ENCODE assay signal across 1 cellular context in the genomic region with DNA sequence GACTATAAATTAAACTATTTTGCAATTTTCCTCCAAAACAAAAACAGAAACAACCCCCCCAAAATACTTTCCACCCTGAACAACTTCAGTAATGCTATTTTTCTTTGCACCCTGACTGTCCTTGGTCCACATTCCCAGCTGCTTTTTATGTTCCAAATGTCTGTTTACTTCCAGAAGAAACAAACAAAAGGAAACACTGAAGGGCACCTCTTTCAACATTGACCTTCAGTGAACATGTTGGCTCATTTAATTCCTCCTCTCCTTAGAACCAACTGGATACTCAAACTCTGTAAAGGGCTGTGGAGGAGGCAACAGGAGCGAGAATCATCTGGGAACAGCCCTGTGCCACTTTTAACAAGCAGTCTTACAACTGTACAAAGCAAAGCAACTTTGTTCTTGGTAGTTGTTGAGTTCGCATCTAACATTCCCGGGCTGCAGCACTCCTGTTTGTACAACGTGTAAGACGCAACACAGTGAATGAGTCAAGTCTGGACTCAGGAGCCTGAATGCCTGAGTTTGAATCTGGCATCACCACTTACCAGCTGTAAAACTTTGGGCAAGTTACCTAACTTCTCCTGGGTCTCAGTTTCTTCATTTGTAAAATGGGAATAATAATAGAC.
A peak's percentile ranks its signal among the peaks of the same experiment; 100 is the strongest.
TF ChIP-seq lines count a peak whose summit lies in the region.

No MANE protein-coding gene starts in this region.

TF ChIP-seq in HepG2, 621 proteins besides CTCF, POLR2A, EP300 and RAD21 (continued from another document and continues in another):
- TF ChIP-seq, protein P1, sequence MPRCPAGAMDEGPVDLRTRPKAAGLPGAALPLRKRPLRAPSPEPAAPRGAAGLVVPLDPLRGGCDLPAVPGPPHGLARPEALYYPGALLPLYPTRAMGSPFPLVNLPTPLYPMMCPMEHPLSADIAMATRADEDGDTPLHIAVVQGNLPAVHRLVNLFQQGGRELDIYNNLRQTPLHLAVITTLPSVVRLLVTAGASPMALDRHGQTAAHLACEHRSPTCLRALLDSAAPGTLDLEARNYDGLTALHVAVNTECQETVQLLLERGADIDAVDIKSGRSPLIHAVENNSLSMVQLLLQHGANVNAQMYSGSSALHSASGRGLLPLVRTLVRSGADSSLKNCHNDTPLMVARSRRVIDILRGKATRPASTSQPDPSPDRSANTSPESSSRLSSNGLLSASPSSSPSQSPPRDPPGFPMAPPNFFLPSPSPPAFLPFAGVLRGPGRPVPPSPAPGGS (CRISPR knock-in tag; IDR thresholded peaks at IDR 0.05) = no peak
- TF ChIP-seq ZNF605 (CRISPR knock-in tag; IDR thresholded peaks at IDR 0.05) (no peak), RBAK (CRISPR knock-in tag; IDR thresholded peaks at IDR 0.05) (no peak), ATM (IDR thresholded peaks at IDR 0.05; ENCODE audit: borderline replicate concordance) (no peak), ZNF510 (CRISPR knock-in tag; IDR thresholded peaks at IDR 0.05; ENCODE audit: low read depth) (no peak), SALL1 (CRISPR knock-in tag; IDR thresholded peaks at IDR 0.05) (peak; percentile 17; the same call in 1 of the 2 replicates), TP53 (CRISPR knock-in tag; conservative IDR thresholded peaks at IDR 0.05) (no peak), ZSCAN30 (CRISPR knock-in tag; IDR thresholded peaks at IDR 0.05) (no peak), NRL (CRISPR knock-in tag; IDR thresholded peaks at IDR 0.05; ENCODE audit: borderline replicate concordance) (no peak), ZNF138 (CRISPR knock-in tag; IDR thresholded peaks at IDR 0.05; ENCODE audit: low read depth) (no peak), NFIC (IDR thresholded peaks at IDR 0.05; ENCODE audit: low read length) (peak; percentile 39; the same call in 1 of the 2 replicates), EHMT2 (IDR thresholded peaks at IDR 0.05; ENCODE audit: borderline replicate concordance, low read depth, low read length) (no peak), ZNF75D (CRISPR knock-in tag; IDR thresholded peaks at IDR 0.05; ENCODE audit: borderline replicate concordance) (no peak), FOXA3 (CRISPR knock-in tag; IDR thresholded peaks at IDR 0.05) (peak; percentile 68), MED1 (CRISPR knock-in tag; IDR thresholded peaks at IDR 0.05) (no peak; the same call in 1 of the 2 replicates), ZNF619 (CRISPR knock-in tag; IDR thresholded peaks at IDR 0.05) (no peak), SOX5 (CRISPR knock-in tag; IDR thresholded peaks at IDR 0.05; ENCODE audit: borderline replicate concordance) (peak; percentile 49; the same call in 1 of the 2 replicates), SMAD1 (CRISPR knock-in tag; IDR thresholded peaks at IDR 0.05; ENCODE audit: borderline replicate concordance, low read depth) (no peak), ZNF720 (CRISPR knock-in tag; IDR thresholded peaks at IDR 0.05) (no peak), MED13 (CRISPR knock-in tag; IDR thresholded peaks at IDR 0.05) (no peak), JDP2 (CRISPR knock-in tag; IDR thresholded peaks at IDR 0.05; ENCODE audit: borderline replicate concordance) (no peak), YY1 (IDR thresholded peaks at IDR 0.05; ENCODE audit: insufficient read depth, insufficient replicate concordance, low read depth, low read length) (no peak), MEIS2 (CRISPR knock-in tag; IDR thresholded peaks at IDR 0.05) (no peak), RARA (CRISPR knock-in tag; IDR thresholded peaks at IDR 0.05) (peak; percentile 61), FOXA1 (IDR thresholded peaks at IDR 0.05) (no peak), FOXA1 (CRISPR knock-in tag; IDR thresholded peaks at IDR 0.05) (0 out of 2 replicates have a peak, but pooled peaks have one; percentile 7), STAT5B (CRISPR knock-in tag; IDR thresholded peaks at IDR 0.05) (no peak), SSRP1 (CRISPR knock-in tag; IDR thresholded peaks at IDR 0.05) (no peak)
- TF ChIP-seq, protein P2, sequence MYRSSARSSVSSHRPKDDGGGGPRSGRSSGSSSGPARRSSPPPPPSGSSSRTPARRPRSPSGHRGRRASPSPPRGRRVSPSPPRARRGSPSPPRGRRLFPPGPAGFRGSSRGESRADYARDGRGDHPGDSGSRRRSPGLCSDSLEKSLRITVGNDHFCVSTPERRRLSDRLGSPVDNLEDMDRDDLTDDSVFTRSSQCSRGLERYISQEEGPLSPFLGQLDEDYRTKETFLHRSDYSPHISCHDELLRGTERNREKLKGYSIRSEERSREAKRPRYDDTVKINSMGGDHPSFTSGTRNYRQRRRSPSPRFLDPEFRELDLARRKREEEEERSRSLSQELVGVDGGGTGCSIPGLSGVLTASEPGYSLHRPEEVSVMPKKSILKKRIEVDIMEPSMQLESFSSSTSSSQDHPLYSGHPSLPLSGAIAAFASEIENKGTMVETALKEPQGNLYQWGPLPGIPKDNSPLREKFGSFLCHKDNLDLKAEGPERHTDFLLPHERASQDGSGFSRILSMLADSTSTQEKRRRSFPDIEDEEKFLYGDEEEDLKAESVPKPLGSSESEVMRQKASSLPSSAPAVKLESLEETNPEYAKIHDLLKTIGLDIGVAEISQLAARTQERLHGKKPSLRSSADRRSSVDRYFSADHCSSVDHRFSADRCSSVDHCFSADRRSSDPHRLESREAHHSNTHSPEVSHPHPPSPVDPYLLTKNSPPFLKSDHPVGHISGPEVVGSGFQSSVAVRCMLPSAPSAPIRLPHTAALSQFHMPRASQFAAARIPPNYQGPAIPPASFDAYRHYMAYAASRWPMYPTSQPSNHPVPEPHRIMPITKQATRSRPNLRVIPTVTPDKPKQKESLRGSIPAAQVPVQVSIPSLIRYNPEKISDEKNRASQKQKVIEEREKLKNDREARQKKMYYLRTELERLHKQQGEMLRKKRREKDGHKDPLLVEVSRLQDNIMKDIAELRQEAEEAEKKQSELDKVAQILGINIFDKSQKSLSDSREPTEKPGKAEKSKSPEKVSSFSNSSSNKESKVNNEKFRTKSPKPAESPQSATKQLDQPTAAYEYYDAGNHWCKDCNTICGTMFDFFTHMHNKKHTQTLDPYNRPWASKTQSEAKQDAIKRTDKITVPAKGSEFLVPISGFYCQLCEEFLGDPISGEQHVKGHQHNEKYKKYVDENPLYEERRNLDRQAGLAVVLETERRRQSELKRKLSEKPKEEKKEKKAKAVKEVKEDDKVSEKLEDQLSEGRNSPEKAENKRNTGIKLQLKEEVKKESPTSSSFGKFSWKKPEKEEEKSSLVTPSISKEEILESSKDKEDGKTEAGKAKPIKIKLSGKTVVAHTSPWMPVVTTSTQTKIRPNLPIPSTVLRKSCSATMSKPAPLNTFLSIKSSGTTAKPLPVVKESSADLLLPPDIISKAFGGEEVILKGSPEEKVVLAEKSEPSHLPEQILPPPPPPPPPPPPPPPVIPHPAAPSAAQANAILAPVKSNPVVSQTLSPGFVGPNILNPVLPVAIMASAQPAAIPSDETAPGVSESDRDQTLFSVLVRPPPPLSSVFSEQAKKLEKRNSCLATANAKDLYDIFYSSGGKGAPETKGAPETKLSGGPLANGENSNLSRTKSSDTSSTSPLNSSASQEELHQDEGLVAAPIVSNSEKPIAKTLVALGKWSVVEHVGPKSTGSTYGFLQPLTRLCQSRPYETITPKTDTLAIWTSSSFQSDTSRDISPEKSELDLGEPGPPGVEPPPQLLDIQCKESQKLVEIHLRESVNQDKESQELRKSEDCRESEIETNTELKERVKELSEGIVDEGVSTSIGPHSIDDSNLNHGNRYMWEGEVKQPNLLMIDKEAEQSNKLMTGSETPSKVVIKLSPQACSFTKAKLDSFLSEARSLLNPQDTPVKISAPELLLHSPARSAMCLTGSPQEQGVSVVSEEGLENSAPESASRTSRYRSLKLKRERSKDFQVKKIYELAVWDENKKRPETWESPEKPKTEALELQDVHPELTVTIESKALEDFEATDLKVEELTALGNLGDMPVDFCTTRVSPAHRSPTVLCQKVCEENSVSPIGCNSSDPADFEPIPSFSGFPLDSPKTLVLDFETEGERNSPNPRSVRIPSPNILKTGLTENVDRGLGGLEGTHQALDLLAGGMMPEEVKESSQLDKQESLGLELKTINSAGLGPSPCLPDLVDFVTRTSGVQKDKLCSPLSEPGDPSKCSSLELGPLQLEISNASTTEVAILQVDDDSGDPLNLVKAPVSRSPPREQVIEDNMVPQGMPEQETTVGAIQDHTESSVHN (CRISPR knock-in tag; IDR thresholded peaks at IDR 0.05) = no peak
- TF ChIP-seq, protein P3, sequence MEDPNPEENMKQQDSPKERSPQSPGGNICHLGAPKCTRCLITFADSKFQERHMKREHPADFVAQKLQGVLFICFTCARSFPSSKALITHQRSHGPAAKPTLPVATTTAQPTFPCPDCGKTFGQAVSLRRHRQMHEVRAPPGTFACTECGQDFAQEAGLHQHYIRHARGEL (CRISPR knock-in tag; IDR thresholded peaks at IDR 0.05) = no peak
- TF ChIP-seq, protein P4, sequence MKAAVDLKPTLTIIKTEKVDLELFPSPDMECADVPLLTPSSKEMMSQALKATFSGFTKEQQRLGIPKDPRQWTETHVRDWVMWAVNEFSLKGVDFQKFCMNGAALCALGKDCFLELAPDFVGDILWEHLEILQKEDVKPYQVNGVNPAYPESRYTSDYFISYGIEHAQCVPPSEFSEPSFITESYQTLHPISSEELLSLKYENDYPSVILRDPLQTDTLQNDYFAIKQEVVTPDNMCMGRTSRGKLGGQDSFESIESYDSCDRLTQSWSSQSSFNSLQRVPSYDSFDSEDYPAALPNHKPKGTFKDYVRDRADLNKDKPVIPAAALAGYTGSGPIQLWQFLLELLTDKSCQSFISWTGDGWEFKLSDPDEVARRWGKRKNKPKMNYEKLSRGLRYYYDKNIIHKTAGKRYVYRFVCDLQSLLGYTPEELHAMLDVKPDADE (CRISPR knock-in tag; IDR thresholded peaks at IDR 0.05) = no peak
- TF ChIP-seq, protein P5, sequence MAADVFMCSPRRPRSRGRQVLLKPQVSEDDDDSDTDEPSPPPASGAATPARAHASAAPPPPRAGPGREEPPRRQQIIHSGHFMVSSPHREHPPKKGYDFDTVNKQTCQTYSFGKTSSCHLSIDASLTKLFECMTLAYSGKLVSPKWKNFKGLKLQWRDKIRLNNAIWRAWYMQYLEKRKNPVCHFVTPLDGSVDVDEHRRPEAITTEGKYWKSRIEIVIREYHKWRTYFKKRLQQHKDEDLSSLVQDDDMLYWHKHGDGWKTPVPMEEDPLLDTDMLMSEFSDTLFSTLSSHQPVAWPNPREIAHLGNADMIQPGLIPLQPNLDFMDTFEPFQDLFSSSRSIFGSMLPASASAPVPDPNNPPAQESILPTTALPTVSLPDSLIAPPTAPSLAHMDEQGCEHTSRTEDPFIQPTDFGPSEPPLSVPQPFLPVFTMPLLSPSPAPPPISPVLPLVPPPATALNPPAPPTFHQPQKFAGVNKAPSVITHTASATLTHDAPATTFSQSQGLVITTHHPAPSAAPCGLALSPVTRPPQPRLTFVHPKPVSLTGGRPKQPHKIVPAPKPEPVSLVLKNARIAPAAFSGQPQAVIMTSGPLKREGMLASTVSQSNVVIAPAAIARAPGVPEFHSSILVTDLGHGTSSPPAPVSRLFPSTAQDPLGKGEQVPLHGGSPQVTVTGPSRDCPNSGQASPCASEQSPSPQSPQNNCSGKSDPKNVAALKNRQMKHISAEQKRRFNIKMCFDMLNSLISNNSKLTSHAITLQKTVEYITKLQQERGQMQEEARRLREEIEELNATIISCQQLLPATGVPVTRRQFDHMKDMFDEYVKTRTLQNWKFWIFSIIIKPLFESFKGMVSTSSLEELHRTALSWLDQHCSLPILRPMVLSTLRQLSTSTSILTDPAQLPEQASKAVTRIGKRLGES (CRISPR knock-in tag; IDR thresholded peaks at IDR 0.05; ENCODE audit: borderline replicate concordance) = no peak
- TF ChIP-seq, protein P6, sequence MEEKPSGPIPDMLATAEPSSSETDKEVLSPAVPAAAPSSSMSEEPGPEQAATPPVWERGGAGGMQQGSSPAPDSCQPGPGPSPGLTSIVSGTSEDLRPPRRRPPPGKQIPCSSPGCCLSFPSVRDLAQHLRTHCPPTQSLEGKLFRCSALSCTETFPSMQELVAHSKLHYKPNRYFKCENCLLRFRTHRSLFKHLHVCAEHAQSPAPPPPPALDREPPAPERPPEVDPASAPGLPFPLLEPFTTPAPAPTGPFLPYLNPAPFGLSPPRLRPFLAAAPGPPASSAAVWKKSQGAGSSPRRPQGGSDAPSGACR (CRISPR knock-in tag; IDR thresholded peaks at IDR 0.05) = no peak
- TF ChIP-seq, protein P7, sequence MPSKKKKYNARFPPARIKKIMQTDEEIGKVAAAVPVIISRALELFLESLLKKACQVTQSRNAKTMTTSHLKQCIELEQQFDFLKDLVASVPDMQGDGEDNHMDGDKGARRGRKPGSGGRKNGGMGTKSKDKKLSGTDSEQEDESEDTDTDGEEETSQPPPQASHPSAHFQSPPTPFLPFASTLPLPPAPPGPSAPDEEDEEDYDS (CRISPR knock-in tag; IDR thresholded peaks at IDR 0.05) = no peak
- TF ChIP-seq, protein P8, sequence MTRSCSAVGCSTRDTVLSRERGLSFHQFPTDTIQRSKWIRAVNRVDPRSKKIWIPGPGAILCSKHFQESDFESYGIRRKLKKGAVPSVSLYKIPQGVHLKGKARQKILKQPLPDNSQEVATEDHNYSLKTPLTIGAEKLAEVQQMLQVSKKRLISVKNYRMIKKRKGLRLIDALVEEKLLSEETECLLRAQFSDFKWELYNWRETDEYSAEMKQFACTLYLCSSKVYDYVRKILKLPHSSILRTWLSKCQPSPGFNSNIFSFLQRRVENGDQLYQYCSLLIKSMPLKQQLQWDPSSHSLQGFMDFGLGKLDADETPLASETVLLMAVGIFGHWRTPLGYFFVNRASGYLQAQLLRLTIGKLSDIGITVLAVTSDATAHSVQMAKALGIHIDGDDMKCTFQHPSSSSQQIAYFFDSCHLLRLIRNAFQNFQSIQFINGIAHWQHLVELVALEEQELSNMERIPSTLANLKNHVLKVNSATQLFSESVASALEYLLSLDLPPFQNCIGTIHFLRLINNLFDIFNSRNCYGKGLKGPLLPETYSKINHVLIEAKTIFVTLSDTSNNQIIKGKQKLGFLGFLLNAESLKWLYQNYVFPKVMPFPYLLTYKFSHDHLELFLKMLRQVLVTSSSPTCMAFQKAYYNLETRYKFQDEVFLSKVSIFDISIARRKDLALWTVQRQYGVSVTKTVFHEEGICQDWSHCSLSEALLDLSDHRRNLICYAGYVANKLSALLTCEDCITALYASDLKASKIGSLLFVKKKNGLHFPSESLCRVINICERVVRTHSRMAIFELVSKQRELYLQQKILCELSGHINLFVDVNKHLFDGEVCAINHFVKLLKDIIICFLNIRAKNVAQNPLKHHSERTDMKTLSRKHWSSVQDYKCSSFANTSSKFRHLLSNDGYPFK (CRISPR knock-in tag; IDR thresholded peaks at IDR 0.05; ENCODE audit: borderline replicate concordance) = no peak
- TF ChIP-seq, protein P9, sequence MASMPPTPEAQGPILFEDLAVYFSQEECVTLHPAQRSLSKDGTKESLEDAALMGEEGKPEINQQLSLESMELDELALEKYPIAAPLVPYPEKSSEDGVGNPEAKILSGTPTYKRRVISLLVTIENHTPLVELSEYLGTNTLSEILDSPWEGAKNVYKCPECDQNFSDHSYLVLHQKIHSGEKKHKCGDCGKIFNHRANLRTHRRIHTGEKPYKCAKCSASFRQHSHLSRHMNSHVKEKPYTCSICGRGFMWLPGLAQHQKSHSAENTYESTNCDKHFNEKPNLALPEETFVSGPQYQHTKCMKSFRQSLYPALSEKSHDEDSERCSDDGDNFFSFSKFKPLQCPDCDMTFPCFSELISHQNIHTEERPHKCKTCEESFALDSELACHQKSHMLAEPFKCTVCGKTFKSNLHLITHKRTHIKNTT (CRISPR knock-in tag; IDR thresholded peaks at IDR 0.05) = no peak
- TF ChIP-seq, protein P10, sequence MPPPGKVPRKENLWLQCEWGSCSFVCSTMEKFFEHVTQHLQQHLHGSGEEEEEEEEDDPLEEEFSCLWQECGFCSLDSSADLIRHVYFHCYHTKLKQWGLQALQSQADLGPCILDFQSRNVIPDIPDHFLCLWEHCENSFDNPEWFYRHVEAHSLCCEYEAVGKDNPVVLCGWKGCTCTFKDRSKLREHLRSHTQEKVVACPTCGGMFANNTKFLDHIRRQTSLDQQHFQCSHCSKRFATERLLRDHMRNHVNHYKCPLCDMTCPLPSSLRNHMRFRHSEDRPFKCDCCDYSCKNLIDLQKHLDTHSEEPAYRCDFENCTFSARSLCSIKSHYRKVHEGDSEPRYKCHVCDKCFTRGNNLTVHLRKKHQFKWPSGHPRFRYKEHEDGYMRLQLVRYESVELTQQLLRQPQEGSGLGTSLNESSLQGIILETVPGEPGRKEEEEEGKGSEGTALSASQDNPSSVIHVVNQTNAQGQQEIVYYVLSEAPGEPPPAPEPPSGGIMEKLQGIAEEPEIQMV (CRISPR knock-in tag; IDR thresholded peaks at IDR 0.05; ENCODE audit: low read depth) = no peak
